In the genomic region with DNA sequence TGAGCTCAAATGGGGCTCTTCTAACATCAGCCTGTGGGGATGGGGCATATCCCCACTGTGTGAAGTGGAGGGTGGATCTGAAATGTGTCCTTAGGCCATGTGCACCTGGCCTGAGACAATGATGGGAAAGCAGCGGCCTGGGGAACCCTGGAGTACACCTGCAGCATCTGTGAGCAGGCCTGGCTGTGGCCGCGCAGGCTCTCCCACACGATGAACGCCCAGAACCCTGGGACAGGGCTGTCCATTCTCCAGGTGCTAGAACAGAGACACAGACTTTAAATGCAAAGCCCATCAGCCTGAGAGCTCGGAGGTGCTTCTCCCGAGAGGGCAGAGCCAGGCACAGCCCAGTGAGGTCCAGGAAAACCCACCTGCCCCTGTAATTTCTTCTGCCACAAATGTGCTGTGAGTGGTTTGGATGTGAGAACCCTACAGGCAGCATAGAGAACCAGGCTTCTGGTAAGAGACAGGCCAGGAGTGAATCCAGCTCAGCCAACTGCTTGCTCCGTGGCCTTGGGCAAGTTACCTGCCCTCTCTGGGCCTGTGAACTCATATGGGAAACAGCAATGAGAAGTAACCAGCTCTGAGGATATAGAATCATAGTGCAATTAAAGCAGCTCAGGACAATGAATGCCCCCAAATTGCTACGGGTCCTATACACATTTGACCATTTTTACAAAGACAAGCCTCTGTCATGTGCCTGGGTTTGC, we compare ENCODE assay signal across 8 cellular contexts.
"Had no signal": no experiment of that assay in that cellular context is flagged by ENCODE, and none has a peak within 500 bp of the region (broad histone marks: within the 10 kb centered on the region; RNA-seq: fewer than 3 reads in every experiment).

No MANE protein-coding gene starts in this region.

- H3K27ac Mint-ChIP-seq: GM23338, HFFc6 had no signal

- DNase-seq: H9, HCEC 1CT, HFFc6, IMR-90, KBM-7 had no signal

- H3K9me3 Mint-ChIP-seq: HFFc6 had no signal

- H3K4me3 ChIP-seq: GM23338 had no signal

- H3K4me3 Mint-ChIP-seq: GM23338, H9, HFFc6 had no signal

- H3K27ac ChIP-seq: HL-60, KMS-11 had no signal

- ATAC-seq: GM23338 had no signal
